ENCODE assay signal across 2 cellular contexts in the genomic region with DNA sequence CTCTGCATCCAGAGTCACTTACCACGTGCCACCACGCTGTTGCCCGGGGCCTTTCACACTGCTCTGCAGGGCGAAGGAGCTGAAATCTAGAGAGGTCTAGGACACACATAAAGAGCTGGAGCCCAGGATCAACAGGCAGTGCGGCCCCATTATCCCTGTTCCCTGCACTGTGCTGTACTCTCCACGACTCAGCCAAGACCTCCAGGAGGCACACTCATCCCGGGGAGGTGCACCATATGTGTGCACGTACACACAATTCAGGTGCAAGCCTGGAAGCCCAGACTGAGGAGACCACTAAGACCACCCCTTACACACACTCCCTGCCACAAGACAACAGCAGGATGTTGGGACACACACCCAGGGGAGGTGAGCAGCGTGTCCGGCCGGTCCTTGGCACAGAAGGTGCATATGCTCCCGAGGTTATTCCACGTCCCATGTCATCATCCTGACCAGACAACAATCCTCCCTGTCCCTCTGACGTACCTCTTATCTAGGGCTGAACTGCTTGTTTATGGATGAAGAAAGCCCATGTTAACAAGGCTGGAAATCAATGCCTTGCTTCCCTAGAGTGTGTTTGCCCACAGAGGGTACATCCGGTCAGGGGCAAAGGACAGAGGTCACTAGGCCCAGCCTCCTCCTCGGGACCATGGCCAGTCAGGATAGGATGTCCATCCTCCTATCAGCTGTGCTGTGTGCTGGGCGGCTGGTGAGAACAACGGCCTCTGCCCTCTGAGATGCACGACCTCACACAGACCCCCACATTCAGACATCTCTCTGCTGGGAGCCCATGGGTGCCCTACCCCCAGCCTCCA.
TF ChIP-seq lines count a peak whose summit lies in the region.

No MANE protein-coding gene starts in this region.

TF ChIP-seq in GM23338, 12 proteins besides CTCF, POLR2A, EP300 and RAD21:
- TF ChIP-seq, protein P1, sequence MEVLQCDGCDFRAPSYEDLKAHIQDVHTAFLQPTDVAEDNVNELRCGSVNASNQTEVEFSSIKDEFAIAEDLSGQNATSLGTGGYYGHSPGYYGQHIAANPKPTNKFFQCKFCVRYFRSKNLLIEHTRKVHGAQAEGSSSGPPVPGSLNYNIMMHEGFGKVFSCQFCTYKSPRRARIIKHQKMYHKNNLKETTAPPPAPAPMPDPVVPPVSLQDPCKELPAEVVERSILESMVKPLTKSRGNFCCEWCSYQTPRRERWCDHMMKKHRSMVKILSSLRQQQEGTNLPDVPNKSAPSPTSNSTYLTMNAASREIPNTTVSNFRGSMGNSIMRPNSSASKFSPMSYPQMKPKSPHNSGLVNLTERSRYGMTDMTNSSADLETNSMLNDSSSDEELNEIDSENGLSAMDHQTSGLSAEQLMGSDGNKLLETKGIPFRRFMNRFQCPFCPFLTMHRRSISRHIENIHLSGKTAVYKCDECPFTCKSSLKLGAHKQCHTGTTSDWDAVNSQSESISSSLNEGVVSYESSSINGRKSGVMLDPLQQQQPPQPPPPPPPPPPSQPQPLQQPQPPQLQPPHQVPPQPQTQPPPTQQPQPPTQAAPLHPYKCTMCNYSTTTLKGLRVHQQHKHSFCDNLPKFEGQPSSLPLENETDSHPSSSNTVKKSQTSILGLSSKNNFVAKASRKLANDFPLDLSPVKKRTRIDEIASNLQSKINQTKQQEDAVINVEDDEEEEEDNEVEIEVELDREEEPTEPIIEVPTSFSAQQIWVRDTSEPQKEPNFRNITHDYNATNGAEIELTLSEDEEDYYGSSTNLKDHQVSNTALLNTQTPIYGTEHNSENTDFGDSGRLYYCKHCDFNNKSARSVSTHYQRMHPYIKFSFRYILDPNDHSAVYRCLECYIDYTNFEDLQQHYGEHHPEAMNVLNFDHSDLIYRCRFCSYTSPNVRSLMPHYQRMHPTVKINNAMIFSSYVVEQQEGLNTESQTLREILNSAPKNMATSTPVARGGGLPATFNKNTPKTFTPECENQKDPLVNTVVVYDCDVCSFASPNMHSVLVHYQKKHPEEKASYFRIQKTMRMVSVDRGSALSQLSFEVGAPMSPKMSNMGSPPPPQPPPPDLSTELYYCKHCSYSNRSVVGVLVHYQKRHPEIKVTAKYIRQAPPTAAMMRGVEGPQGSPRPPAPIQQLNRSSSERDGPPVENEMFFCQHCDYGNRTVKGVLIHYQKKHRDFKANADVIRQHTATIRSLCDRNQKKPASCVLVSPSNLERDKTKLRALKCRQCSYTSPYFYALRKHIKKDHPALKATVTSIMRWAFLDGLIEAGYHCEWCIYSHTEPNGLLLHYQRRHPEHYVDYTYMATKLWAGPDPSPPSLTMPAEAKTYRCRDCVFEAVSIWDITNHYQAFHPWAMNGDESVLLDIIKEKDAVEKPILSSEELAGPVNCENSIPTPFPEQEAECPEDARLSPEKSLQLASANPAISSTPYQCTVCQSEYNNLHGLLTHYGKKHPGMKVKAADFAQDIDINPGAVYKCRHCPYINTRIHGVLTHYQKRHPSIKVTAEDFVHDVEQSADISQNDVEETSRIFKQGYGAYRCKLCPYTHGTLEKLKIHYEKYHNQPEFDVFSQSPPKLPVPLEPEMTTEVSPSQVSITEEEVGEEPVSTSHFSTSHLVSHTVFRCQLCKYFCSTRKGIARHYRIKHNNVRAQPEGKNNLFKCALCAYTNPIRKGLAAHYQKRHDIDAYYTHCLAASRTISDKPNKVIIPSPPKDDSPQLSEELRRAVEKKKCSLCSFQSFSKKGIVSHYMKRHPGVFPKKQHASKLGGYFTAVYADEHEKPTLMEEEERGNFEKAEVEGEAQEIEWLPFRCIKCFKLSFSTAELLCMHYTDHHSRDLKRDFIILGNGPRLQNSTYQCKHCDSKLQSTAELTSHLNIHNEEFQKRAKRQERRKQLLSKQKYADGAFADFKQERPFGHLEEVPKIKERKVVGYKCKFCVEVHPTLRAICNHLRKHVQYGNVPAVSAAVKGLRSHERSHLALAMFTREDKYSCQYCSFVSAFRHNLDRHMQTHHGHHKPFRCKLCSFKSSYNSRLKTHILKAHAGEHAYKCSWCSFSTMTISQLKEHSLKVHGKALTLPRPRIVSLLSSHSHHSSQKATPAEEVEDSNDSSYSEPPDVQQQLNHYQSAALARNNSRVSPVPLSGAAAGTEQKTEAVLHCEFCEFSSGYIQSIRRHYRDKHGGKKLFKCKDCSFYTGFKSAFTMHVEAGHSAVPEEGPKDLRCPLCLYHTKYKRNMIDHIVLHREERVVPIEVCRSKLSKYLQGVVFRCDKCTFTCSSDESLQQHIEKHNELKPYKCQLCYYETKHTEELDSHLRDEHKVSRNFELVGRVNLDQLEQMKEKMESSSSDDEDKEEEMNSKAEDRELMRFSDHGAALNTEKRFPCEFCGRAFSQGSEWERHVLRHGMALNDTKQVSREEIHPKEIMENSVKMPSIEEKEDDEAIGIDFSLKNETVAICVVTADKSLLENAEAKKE (CRISPR knock-in tag; IDR thresholded peaks at IDR 0.05), result no peak
- TF ChIP-seq POLR2AphosphoS5 (IDR thresholded peaks at IDR 0.05; ENCODE audit: low read depth) (no peak), ZNF331 (CRISPR knock-in tag; IDR thresholded peaks at IDR 0.05; ENCODE audit: low read depth) (no peak), CREB1 (CRISPR knock-in tag; IDR thresholded peaks at IDR 0.05; ENCODE audit: low read depth) (no peak), ZNF114 (CRISPR knock-in tag; IDR thresholded peaks at IDR 0.05) (no peak), JUNB (IDR thresholded peaks at IDR 0.05; ENCODE audit: unreplicated experiment) (no peak), EZH2 (IDR thresholded peaks at IDR 0.05; ENCODE audit: low read depth, unreplicated experiment) (no peak), EZH2phosphoT487 (IDR thresholded peaks at IDR 0.05; ENCODE audit: unreplicated experiment) (no peak)
- TF ChIP-seq, protein P2, sequence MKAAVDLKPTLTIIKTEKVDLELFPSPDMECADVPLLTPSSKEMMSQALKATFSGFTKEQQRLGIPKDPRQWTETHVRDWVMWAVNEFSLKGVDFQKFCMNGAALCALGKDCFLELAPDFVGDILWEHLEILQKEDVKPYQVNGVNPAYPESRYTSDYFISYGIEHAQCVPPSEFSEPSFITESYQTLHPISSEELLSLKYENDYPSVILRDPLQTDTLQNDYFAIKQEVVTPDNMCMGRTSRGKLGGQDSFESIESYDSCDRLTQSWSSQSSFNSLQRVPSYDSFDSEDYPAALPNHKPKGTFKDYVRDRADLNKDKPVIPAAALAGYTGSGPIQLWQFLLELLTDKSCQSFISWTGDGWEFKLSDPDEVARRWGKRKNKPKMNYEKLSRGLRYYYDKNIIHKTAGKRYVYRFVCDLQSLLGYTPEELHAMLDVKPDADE (IDR thresholded peaks at IDR 0.05), result no peak

TF ChIP-seq in HepG2, 621 proteins besides CTCF, POLR2A, EP300 and RAD21 (continues in another document):
- TF ChIP-seq ZEB1 (IDR thresholded peaks at IDR 0.05; ENCODE audit: insufficient replicate concordance, low read depth) (no peak), HNF4A (CRISPR knock-in tag; IDR thresholded peaks at IDR 0.05) (peak; percentile 89), ZNF333 (CRISPR knock-in tag; IDR thresholded peaks at IDR 0.05; ENCODE audit: borderline replicate concordance) (0 out of 2 replicates have a peak, but pooled peaks have one; percentile 59), ZNF317 (CRISPR knock-in tag; IDR thresholded peaks at IDR 0.05) (no peak), KDM3A (CRISPR knock-in tag; IDR thresholded peaks at IDR 0.05; ENCODE audit: low read depth) (no peak), RFXANK (CRISPR knock-in tag; IDR thresholded peaks at IDR 0.05) (no peak), XBP1 (CRISPR knock-in tag; IDR thresholded peaks at IDR 0.05) (no peak), NFRKB (IDR thresholded peaks at IDR 0.05) (no peak), ZMAT3 (CRISPR knock-in tag; conservative IDR thresholded peaks at IDR 0.05) (no peak), NFYC (CRISPR knock-in tag; IDR thresholded peaks at IDR 0.05) (no peak), GZF1 (CRISPR knock-in tag; IDR thresholded peaks at IDR 0.05) (0 out of 2 replicates have a peak, but pooled peaks have one; percentile 37), MYC (CRISPR knock-in tag; IDR thresholded peaks at IDR 0.05; ENCODE audit: borderline replicate concordance) (peak; percentile 27; the same call in 1 of the 2 replicates), ZNF292 (CRISPR knock-in tag; IDR thresholded peaks at IDR 0.05; ENCODE audit: borderline replicate concordance, low read depth) (peak; percentile 69; the same call in 1 of the 2 replicates), JARID2 (CRISPR knock-in tag; IDR thresholded peaks at IDR 0.05; ENCODE audit: insufficient replicate concordance) (no peak), GTF3A (CRISPR knock-in tag; conservative IDR thresholded peaks at IDR 0.05) (no peak), ZNF605 (CRISPR knock-in tag; IDR thresholded peaks at IDR 0.05) (no peak), RFXAP (CRISPR knock-in tag; IDR thresholded peaks at IDR 0.05; ENCODE audit: borderline replicate concordance) (no peak)
- TF ChIP-seq, protein P3, sequence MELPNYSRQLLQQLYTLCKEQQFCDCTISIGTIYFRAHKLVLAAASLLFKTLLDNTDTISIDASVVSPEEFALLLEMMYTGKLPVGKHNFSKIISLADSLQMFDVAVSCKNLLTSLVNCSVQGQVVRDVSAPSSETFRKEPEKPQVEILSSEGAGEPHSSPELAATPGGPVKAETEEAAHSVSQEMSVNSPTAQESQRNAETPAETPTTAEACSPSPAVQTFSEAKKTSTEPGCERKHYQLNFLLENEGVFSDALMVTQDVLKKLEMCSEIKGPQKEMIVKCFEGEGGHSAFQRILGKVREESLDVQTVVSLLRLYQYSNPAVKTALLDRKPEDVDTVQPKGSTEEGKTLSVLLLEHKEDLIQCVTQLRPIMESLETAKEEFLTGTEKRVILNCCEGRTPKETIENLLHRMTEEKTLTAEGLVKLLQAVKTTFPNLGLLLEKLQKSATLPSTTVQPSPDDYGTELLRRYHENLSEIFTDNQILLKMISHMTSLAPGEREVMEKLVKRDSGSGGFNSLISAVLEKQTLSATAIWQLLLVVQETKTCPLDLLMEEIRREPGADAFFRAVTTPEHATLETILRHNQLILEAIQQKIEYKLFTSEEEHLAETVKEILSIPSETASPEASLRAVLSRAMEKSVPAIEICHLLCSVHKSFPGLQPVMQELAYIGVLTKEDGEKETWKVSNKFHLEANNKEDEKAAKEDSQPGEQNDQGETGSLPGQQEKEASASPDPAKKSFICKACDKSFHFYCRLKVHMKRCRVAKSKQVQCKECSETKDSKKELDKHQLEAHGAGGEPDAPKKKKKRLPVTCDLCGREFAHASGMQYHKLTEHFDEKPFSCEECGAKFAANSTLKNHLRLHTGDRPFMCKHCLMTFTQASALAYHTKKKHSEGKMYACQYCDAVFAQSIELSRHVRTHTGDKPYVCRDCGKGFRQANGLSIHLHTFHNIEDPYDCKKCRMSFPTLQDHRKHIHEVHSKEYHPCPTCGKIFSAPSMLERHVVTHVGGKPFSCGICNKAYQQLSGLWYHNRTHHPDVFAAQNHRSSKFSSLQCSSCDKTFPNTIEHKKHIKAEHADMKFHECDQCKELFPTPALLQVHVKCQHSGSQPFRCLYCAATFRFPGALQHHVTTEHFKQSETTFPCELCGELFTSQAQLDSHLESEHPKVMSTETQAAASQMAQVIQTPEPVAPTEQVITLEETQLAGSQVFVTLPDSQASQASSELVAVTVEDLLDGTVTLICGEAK (IDR thresholded peaks at IDR 0.05), result no peak
- TF ChIP-seq, protein P3 (CRISPR knock-in tag; IDR thresholded peaks at IDR 0.05), result no peak
- TF ChIP-seq, protein P4, sequence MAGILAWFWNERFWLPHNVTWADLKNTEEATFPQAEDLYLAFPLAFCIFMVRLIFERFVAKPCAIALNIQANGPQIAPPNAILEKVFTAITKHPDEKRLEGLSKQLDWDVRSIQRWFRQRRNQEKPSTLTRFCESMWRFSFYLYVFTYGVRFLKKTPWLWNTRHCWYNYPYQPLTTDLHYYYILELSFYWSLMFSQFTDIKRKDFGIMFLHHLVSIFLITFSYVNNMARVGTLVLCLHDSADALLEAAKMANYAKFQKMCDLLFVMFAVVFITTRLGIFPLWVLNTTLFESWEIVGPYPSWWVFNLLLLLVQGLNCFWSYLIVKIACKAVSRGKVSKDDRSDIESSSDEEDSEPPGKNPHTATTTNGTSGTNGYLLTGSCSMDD (CRISPR knock-in tag; IDR thresholded peaks at IDR 0.05), result no peak
- TF ChIP-seq, protein P5, sequence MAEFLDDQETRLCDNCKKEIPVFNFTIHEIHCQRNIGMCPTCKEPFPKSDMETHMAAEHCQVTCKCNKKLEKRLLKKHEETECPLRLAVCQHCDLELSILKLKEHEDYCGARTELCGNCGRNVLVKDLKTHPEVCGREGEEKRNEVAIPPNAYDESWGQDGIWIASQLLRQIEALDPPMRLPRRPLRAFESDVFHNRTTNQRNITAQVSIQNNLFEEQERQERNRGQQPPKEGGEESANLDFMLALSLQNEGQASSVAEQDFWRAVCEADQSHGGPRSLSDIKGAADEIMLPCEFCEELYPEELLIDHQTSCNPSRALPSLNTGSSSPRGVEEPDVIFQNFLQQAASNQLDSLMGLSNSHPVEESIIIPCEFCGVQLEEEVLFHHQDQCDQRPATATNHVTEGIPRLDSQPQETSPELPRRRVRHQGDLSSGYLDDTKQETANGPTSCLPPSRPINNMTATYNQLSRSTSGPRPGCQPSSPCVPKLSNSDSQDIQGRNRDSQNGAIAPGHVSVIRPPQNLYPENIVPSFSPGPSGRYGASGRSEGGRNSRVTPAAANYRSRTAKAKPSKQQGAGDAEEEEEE (CRISPR knock-in tag; IDR thresholded peaks at IDR 0.05; ENCODE audit: borderline replicate concordance), result no peak
- TF ChIP-seq, protein P6, sequence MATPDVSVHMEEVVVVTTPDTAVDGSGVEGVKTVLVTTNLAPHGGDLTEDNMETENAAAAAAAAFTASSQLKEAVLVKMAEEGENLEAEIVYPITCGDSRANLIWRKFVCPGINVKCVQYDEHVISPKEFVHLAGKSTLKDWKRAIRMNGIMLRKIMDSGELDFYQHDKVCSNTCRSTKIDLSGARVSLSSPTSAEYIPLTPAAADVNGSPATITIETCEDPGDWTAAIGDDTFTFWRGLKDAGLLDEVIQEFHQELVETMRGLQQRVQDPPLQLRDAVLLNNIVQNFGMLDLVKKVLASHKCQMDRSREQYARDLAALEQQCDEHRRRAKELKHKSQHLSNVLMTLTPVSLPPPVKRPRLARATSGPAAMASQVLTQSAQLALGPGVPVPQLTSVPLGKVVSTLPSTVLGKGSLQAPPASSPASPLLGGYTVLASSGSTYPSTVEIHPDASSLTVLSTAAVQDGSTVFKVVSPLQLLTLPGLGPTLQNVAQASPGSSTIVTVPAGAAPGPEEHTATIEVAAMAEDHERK (CRISPR knock-in tag; IDR thresholded peaks at IDR 0.05; ENCODE audit: low read depth), result no peak
